21 cellular contexts compared by ENCODE assay signal in the genomic region with DNA sequence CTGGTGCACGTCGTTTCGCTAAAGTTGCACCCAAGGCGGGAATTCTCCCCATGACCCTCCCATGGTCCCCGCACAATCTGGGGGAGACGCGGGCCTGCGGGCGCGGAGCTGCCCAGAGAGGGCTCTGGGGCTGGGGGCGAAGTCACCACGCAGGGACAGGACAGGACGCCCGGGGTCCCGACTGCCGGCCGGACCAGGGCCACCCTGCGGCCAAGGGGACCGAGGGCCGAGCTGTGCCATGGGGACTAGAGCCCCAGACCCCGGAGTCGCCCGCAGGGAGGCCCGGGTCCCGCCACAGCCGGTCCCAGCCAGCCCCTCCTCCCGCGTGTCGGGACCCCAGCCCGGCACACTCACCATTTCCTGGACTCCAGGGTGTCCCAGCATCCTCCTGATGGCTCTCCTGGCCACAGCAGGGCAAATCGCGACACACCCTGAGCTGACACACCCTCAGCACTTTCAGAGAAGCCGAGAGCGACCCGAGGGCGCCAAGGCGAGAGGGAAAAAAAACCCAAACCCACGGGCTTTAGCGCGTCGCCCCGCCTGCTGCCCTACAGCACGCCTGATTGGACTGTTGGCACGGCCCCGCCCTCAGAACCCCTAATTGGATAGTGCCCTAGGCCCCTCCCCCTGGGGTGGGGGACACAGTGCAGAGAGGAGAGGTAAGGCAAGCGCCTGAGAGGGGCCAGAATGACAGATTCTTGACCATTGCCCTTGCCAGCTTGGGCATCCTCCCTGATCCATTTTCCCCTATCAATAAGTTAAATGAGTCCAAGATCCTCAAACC.
"Had no signal": no experiment of that assay in that cellular context is flagged by ENCODE, and none has a peak within 500 bp of the region (broad histone marks: within the 10 kb centered on the region; RNA-seq: fewer than 3 reads in every experiment).

No MANE protein-coding gene starts in this region.

- DNase-seq: colonic mucosa; dermis blood vessel endothelial cell; erythroblast; foreskin keratinocyte; kidney glomerular epithelial cell; left ventricle myocardium inferior; mesendoderm; naive B cell; occipital lobe; right cardiac atrium; small intestine; stimulated activated CD4-positive, alpha-beta T cell treated with anti-CD3 and anti-CD28 coated beads, Interleukin-12 subunit alpha, Interleukin-12 subunit beta, amount 100 ng/mL, for 4 hours; stimulated activated naive CD4-positive, alpha-beta T cell treated with Interleukin-2 at 50 U/mL for 16 hours; thyroid gland; uterus had no signal

- H3K4me1 ChIP-seq: colonic mucosa, foreskin keratinocyte, left ventricle myocardium inferior, pancreas, thyroid gland, upper lobe of left lung, uterus had no signal

- H3K27me3 ChIP-seq: colonic mucosa, foreskin keratinocyte, pancreas, thyroid gland, upper lobe of left lung, uterus had no signal

- H3K4me1 Mint-ChIP-seq: nephron had no signal

- ATAC-seq: foreskin keratinocyte had no signal

- H3K4me3 ChIP-seq: colonic mucosa, left ventricle myocardium inferior, lung, pancreas, thyroid gland, upper lobe of left lung, uterus had no signal

- FAIRE-seq: endothelial cell of umbilical vein, pancreas, small intestine had no signal

- H3K27ac Mint-ChIP-seq: naive B cell, nephron, progenitor cell of endocrine pancreas had no signal

- H3K27ac ChIP-seq: colonic mucosa, foreskin keratinocyte, left ventricle myocardium inferior, pancreas, thyroid gland, upper lobe of left lung, uterus had no signal

- H3K4me3 Mint-ChIP-seq: nephron had no signal

- H3K27me3 Mint-ChIP-seq: naive B cell, progenitor cell of endocrine pancreas had no signal

- H3K36me3 ChIP-seq: colonic mucosa, uterus had no signal

- H3K9me3 ChIP-seq: pancreas, thyroid gland, uterus had no signal
